Comparison of ENCODE assay signal across 8 cellular contexts in the genomic region with DNA sequence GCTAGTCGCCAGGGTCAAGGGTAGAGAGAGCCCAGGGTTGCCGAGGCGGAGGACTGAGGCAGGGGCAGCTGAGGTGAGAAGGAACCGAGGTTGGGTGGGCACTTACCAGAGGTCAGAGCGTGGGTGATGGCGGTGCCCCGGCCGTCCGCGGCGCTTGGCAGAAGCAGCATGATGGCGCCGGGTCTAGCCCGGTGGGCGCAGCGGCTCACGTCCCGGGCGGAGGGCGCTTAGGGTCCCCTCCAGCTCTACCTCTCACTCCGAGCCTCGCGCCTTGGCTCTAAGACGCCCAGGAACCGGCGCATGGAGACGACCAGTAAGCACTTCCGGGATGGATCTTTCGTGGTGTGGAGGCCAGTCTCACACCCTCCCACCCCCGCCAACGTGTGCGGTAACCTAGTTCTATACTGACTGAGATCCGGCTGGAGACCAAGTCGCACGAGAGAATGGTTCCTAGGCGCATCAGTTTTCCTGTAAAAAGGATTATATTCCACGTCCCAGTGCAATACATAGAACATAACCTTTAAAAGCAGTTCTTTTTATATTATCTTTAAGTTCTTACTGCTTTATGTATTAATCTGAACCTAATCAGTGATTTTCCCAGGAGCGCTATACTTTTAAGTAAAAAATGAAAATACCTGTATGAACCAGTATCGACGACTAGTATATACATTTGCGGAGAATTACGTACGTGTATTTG. TPM values are rescaled to one million over a fixed set of nuclear protein-coding genes. Genes with fewer than 3 reads are reported as not detected.
A peak's percentile ranks its signal among the peaks of the same experiment; 100 is the strongest.
DNase-seq lines count a peak whose midpoint lies in the region; ATAC-seq and TF ChIP-seq lines count a peak whose summit lies in the region.

A gene with protein sequence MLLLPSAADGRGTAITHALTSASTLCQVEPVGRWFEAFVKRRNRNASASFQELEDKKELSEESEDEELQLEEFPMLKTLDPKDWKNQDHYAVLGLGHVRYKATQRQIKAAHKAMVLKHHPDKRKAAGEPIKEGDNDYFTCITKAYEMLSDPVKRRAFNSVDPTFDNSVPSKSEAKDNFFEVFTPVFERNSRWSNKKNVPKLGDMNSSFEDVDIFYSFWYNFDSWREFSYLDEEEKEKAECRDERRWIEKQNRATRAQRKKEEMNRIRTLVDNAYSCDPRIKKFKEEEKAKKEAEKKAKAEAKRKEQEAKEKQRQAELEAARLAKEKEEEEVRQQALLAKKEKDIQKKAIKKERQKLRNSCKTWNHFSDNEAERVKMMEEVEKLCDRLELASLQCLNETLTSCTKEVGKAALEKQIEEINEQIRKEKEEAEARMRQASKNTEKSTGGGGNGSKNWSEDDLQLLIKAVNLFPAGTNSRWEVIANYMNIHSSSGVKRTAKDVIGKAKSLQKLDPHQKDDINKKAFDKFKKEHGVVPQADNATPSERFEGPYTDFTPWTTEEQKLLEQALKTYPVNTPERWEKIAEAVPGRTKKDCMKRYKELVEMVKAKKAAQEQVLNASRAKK (minus strand): TSS at position 315 of the 697 bp plus-strand sequence. CDS start 145 bp downstream, at position 170.

- no peaks in the 10 kb centered on the region for H3K9me3 Mint-ChIP-seq in activated T-cell treated with anti-CD3 and anti-CD28 coated beads, Interleukin-2, amount 50 U/mL, for 4 hours

- BruUV-seq in Panc1 (replicated peaks; lab: Mats Ljungman, UMichigan): no TSS peak

- H3K27ac ChIP-seq in Panc1 (ENCODE audit: low read length): peak within 1 kb of the TSS; percentile 96
- H3K27ac ChIP-seq in esophagus muscularis mucosa (replicated peaks in 1 of 4): peak within 1 kb of the TSS; percentile 82 to 88 (median 84)
- peak within 1 kb of the TSS; percentile 90 for H3K27ac ChIP-seq in muscle layer of duodenum (ENCODE audit: low read length)

- 12% methylated on average over 30 of the region's 43 CpGs for WGBS in esophagus muscularis mucosa

- H3K4me1 ChIP-seq in Panc1 (ENCODE audit: control insufficient read depth, insufficient read depth, low read length): peaks cover 23% of the 10 kb centered on the region
- H3K4me1 ChIP-seq in esophagus muscularis mucosa: peaks cover 38 to 61% (median 51%) of the 10 kb centered on the region in 4 donors
- peaks cover 11 to 33% of the 10 kb centered on the region in 2 donors for H3K4me1 ChIP-seq in muscle layer of duodenum (ENCODE audit: control insufficient read depth in 1 of 2, insufficient read depth in 2 of 2, low read length in 2 of 2)

- peaks cover 54% of the 10 kb centered on the region for H3K4me1 Mint-ChIP-seq in activated T-cell treated with anti-CD3 and anti-CD28 coated beads, Interleukin-2, amount 50 U/mL, for 4 hours (ENCODE audit: low read depth)

- no peaks in the 10 kb centered on the region for H3K27me3 ChIP-seq in Panc1 (ENCODE audit: control insufficient read depth, insufficient read depth, low read length)
- H3K27me3 ChIP-seq in esophagus muscularis mucosa: no peaks in the 10 kb centered on the region
- H3K27me3 ChIP-seq in muscle layer of duodenum (ENCODE audit: low read depth, low read length): no peaks in the 10 kb centered on the region

- no peak for TF ChIP-seq POLR2A in esophagus muscularis mucosa (IDR thresholded peaks at IDR 0.05; ENCODE audit: low read depth)

- peaks cover 28% of the 10 kb centered on the region for H3K36me3 Mint-ChIP-seq in activated T-cell treated with anti-CD3 and anti-CD28 coated beads, Interleukin-2, amount 50 U/mL, for 4 hours (ENCODE audit: insufficient read depth)

- ATAC-seq in GM21717 (IDR thresholded peaks at IDR 0.05; ENCODE audit: unreplicated experiment) (peak; percentile 81), Panc1 (peak; percentile 92)
- ATAC-seq in activated T-cell treated with anti-CD3 and anti-CD28 coated beads, Interleukin-2, amount 50 U/mL, for 4 hours: peak; percentile 83 to 88

- H3K36me3 ChIP-seq in Panc1 (ENCODE audit: control insufficient read depth, insufficient read depth, low read length) (peaks cover 21% of the 10 kb centered on the region), esophagus muscularis mucosa (peaks cover 8 to 22% (median 18%) of the 10 kb centered on the region in 4 donors), muscle layer of duodenum (ENCODE audit: control insufficient read depth in 1 of 2, insufficient read depth in 2 of 2, low read length in 2 of 2) (peaks cover 11 to 22% of the 10 kb centered on the region in 2 donors)

- CTCF ChIA-PET in Panc1 (lab: Charles Lee): no interaction called here

- intact Hi-C loops in Panc1 (cut with micrococcal nuclease; ENCODE audit: unreplicated experiment): no loop called here
- intact Hi-C loops in esophagus muscularis mucosa (cut with DNase I): loop anchor here (5.0 to 10.0 kb wide), 2 partner anchors 47 to 200 kb away; partner anchors contain the start of genes NAPEPLD and PMPCB

- TF ChIP-seq CTCF in Panc1 (IDR thresholded peaks at IDR 0.05): no peak
- TF ChIP-seq CTCF in esophagus muscularis mucosa (IDR thresholded peaks at IDR 0.05): peak in 1 of 3 experiments; percentile 18

- no peak for TF ChIP-seq EP300 in esophagus muscularis mucosa (IDR thresholded peaks at IDR 0.05)

- peak within 1 kb of the TSS; percentile 99 for H3K4me3 Mint-ChIP-seq in activated T-cell treated with anti-CD3 and anti-CD28 coated beads, Interleukin-2, amount 50 U/mL, for 4 hours

- DNase-seq in DMS53 treated with DMSO at 0.1 percent for 48 hours (lab: John Stamatoyannopoulos, UW; ENCODE audit: unreplicated experiment) (peak; percentile 90), KBM-7 (peak; percentile 89), Panc1 (ENCODE audit: low read depth, low spot score) (peak; percentile 91), esophagus muscularis mucosa (ENCODE audit: extremely low spot score) (peak; percentile 95)
- DNase-seq in activated T-cell treated with anti-CD3 and anti-CD28 coated beads, Interleukin-2, amount 50 U/mL, for 4 hours: peak; percentile 78
- peak; percentile 70 for DNase-seq in stimulated activated CD8-positive, alpha-beta memory T cell treated with anti-CD3 and anti-CD28 coated beads, Interleukin-7, amount 100 ng/mL, for 24 hours (ENCODE audit: low read depth)

- in situ Hi-C loops in KBM-7 (cut with MboI; ENCODE audit: low pct_unique_long_range_greater_than_20kb, low sequenced_read_pairs): no loop called here
- in situ Hi-C loops in Panc1 (cut with HindIII; ENCODE audit: low pct_unique_long_range_greater_than_20kb, low sequenced_read_pairs): no loop called here

- H3K4me3 ChIP-seq in Panc1 (ENCODE audit: low read depth in 2 of 2, low read length in 2 of 2) (peak within 1 kb of the TSS; percentile 92 to 100), esophagus muscularis mucosa (peak within 1 kb of the TSS; percentile 83 to 99 (median 92)), muscle layer of duodenum (ENCODE audit: low read depth in 1 of 2, low read length in 2 of 2) (peak within 1 kb of the TSS; percentile 90 to 93)

- H3K9me3 ChIP-seq in Panc1 (ENCODE audit: control insufficient read depth, insufficient read depth, low read depth, low read length) (no peaks in the 10 kb centered on the region), esophagus muscularis mucosa (no peaks in the 10 kb centered on the region), muscle layer of duodenum (ENCODE audit: control insufficient read depth in 1 of 2, low read length in 2 of 2) (no peaks in the 10 kb centered on the region)

- H3K27me3 Mint-ChIP-seq in activated T-cell treated with anti-CD3 and anti-CD28 coated beads, Interleukin-2, amount 50 U/mL, for 4 hours (ENCODE audit: low read depth): no peaks in the 10 kb centered on the region

- POLR2A ChIA-PET in Panc1 (lab: Charles Lee): no interaction called here

RNA-seq across cellular contexts. Expression of the gene that starts here (rescaled TPM):
- total RNA-seq in Panc1 (2021; ENCODE audit: unreplicated experiment) (56.1 TPM), esophagus muscularis mucosa (10 to 100 TPM; 10.1 to 15.9 (median 10.3) TPM)
- 27.2 TPM for polyA plus RNA-seq in Panc1 (2012; ENCODE audit: insufficient read length)
- total RNA-seq in activated T-cell treated with anti-CD3 and anti-CD28 coated beads, Interleukin-2, amount 50 U/mL, for 4 hours: 10 to 100 TPM; 93.8 to 99.4 (median 97.2) TPM

Comparison
In these comparisons a context has a peak if more than half of its experiments do, and no peak if none do; other contexts are left out.
1. Peak in every context shown above with its lines: DNase-seq, ATAC-seq, H3K4me3 ChIP-seq and H3K27ac ChIP-seq.